In genomic region chr10:99667108-99667751, GRCh38 we compare ENCODE assay signal across 1 cellular context.
TF ChIP-seq lines count a peak whose summit lies in the region.

No MANE protein-coding gene starts in this region.

TF ChIP-seq in K562, 482 proteins besides CTCF, POLR2A, EP300 and RAD21 (continued from another document):
- no peak for TF ChIP-seq CLOCK (CRISPR knock-in tag; IDR thresholded peaks at IDR 0.05; ENCODE audit: borderline replicate concordance)
- TF ChIP-seq, protein P1, sequence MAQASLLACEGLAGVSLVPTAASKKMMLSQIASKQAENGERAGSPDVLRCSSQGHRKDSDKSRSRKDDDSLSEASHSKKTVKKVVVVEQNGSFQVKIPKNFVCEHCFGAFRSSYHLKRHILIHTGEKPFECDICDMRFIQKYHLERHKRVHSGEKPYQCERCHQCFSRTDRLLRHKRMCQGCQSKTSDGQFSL (CRISPR knock-in tag; IDR thresholded peaks at IDR 0.05): no peak
- TF ChIP-seq, protein P1 (tag; IDR thresholded peaks at IDR 0.05): no peak
- peak; percentile 35; the same call in 1 of the 2 replicates for TF ChIP-seq MTA2 (IDR thresholded peaks at IDR 0.05; ENCODE audit: low read depth)
- no peak for TF ChIP-seq SNIP1 (IDR thresholded peaks at IDR 0.05; ENCODE audit: low read depth)
- no peak for TF ChIP-seq NBN (IDR thresholded peaks at IDR 0.05; ENCODE audit: low read depth)
- TF ChIP-seq JUND (IDR thresholded peaks at IDR 0.05; ENCODE audit: borderline replicate concordance, low read depth, low read length): peak; percentile 70
- TF ChIP-seq JUND (tag; IDR thresholded peaks at IDR 0.05; ENCODE audit: borderline replicate concordance, low read depth, low read length): peak; percentile 68; the same call in 2 of the 3 replicates
- TF ChIP-seq, protein P2, sequence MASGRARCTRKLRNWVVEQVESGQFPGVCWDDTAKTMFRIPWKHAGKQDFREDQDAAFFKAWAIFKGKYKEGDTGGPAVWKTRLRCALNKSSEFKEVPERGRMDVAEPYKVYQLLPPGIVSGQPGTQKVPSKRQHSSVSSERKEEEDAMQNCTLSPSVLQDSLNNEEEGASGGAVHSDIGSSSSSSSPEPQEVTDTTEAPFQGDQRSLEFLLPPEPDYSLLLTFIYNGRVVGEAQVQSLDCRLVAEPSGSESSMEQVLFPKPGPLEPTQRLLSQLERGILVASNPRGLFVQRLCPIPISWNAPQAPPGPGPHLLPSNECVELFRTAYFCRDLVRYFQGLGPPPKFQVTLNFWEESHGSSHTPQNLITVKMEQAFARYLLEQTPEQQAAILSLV (tag; IDR thresholded peaks at IDR 0.05): no peak
- no peak for TF ChIP-seq CUX1 (CRISPR knock-in tag; IDR thresholded peaks at IDR 0.05)
- TF ChIP-seq HMG20A (CRISPR knock-in tag; conservative IDR thresholded peaks at IDR 0.05): no peak
- TF ChIP-seq TFAP4 (CRISPR knock-in tag; IDR thresholded peaks at IDR 0.05; ENCODE audit: borderline replicate concordance): no peak
- no peak for TF ChIP-seq CBX1 (IDR thresholded peaks at IDR 0.05; ENCODE audit: low read depth)
- no peak for TF ChIP-seq HNRNPK (IDR thresholded peaks at IDR 0.05; ENCODE audit: low read depth, low read length, poor library complexity, severe bottlenecking)
- no peak for TF ChIP-seq TBL1XR1 (IDR thresholded peaks at IDR 0.05; ENCODE audit: low read length in 2 of 2)
- no peak for TF ChIP-seq SP1 (CRISPR knock-in tag; IDR thresholded peaks at IDR 0.05)
- TF ChIP-seq ETS2 (tag; IDR thresholded peaks at IDR 0.05; ENCODE audit: borderline replicate concordance, poor library complexity, severe bottlenecking): no peak
- TF ChIP-seq ZNF57 (CRISPR knock-in tag; IDR thresholded peaks at IDR 0.05): no peak
- no peak for TF ChIP-seq OTX1 (CRISPR knock-in tag; IDR thresholded peaks at IDR 0.05)
- TF ChIP-seq CBFA2T2 (conservative IDR thresholded peaks at IDR 0.05): peak; percentile 48
- TF ChIP-seq ATF7 (IDR thresholded peaks at IDR 0.05): no peak
- TF ChIP-seq CBFA2T3 (IDR thresholded peaks at IDR 0.05): peak; percentile 77
- peak; percentile 63 for TF ChIP-seq SOX6 (IDR thresholded peaks at IDR 0.05)
- TF ChIP-seq ZNF174 (CRISPR knock-in tag; IDR thresholded peaks at IDR 0.05): no peak
